ENCODE assay signal across 31 cellular contexts in the genomic region with DNA sequence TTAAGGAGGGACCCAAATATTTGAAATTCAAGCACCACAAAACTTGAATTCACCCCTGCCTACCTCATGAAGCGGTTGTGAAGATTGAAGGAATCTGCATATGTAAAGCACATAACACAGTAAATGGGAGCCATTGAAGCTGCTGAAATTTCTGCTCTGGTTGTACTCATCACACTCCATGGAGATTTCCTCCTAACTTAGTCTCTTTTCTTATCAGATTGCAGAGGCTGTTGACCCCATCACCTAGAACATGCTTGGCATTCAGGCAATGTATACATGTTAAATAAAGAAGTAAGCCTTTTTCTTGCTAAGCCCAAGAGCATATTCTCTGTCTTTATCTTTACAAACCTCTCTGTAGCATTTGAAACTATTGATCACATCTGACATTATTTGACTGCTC.
"Had no signal": no experiment of that assay in that cellular context is flagged by ENCODE, and none has a peak within 500 bp of the region (broad histone marks: within the 10 kb centered on the region; RNA-seq: fewer than 3 reads in every experiment).

No MANE protein-coding gene starts in this region.

- H3K4me1 ChIP-seq: SJCRH30 had no signal

- H3K27me3 ChIP-seq: SJCRH30 had no signal

- FAIRE-seq: RCC 7860 had no signal

- H2AFZ ChIP-seq: PC-9 had no signal

- H3K4me3 ChIP-seq: PC-9, SJCRH30, SK-N-MC had no signal

- H3K9me3 ChIP-seq: SJCRH30 had no signal

- H3K36me3 ChIP-seq: SJCRH30 had no signal

- ATAC-seq: Panc1, Right ventricle myocardium inferior, SK-N-SH treated with all-trans-retinoic acid at 6 μM for 48 hours had no signal

- DNase-seq: KG1, MM.1S, MV-4-11, NCI-H1092, NCI-H1105, NCI-H1417 treated with DMSO at 0.1 percent for 48 hours, NCI-H1436 treated with DMSO at 0.1 percent for 48 hours, NCI-H1694 treated with DMSO at 0.1 percent for 48 hours, NCI-H187 treated with DMSO at 0.1 percent for 48 hours, NCI-H2029, NCI-H2081, NCI-H2171 treated with DMSO at 0.1 percent for 48 hours, NCI-H2227 treated with DMSO at 0.1 percent for 48 hours, NCI-H345, NCI-H446 treated with DMSO at 0.1 percent for 48 hours, NCI-H510A, NCI-H524, NCI-H526, NCI-H69, NCI-H748 treated with DMSO at 0.1 percent for 48 hours, NCI-H82, PC-9, SHP77, SIG-M5, SJCRH30 had no signal

- H3K27ac ChIP-seq: PC-9, RWPE1, SJCRH30, SK-N-MC had no signal

- H3K4me2 ChIP-seq: PC-9 had no signal
